ENCODE assay signal across 11 cellular contexts in genomic region chr9:7974335-7975005, GRCh38.
DNase-seq lines count a peak whose midpoint lies in the region; ATAC-seq and TF ChIP-seq lines count a peak whose summit lies in the region.
"Had no signal": no experiment of that assay in that cellular context is flagged by ENCODE, and none has a peak within 500 bp of the region (broad histone marks: within the 10 kb centered on the region; RNA-seq: fewer than 3 reads in every experiment).

No MANE protein-coding gene starts in this region.

- H3K27ac Mint-ChIP-seq in T-helper 2 cell treated with Interferon-gamma antibody and Interleukin-4, amounts not matched to agents 5 μg/mL and 100 μg/mL, for 36 hours, result peak overlapping the region; percentile 89

- H3K36me3 ChIP-seq in spleen (no peaks in the 10 kb centered on the region), PC-9 (ENCODE audit: low read depth) (no peaks in the 10 kb centered on the region)

- peak overlapping the region; percentile 62 for H3K4me3 Mint-ChIP-seq in T-helper 2 cell treated with Interferon-gamma antibody and Interleukin-4, amounts not matched to agents 5 μg/mL and 100 μg/mL, for 36 hours

- BruUV-seq in PC-9 (replicated peaks; lab: Mats Ljungman, UMichigan), result no TSS peak

- H2AFZ ChIP-seq in PC-9, result no peak overlapping the region

- intact Hi-C loops in spleen (cut with DNase I; ENCODE audit: low total_unique reads), result no loop called here
- intact Hi-C loops in cardiac septum (cut with DNase I), result no loop called here
- intact Hi-C loops in PC-9 (cut with micrococcal nuclease; ENCODE audit: unreplicated experiment), result no loop called here

- 18 to 30% (median 24%) methylated on average over 5 of the region's 5 CpGs for WGBS in spleen, 5 donors

- H3K27ac ChIP-seq in spleen (peak overlapping the region; percentile 20 to 88 (median 76)), PC-9 (no peak overlapping the region)
- H3K27ac ChIP-seq: C4-2B, SK-N-MC had no signal

- H4K20me1 ChIP-seq in PC-9 (ENCODE audit: insufficient read depth), result no peaks in the 10 kb centered on the region

- no peaks in the 10 kb centered on the region for H3K9me3 ChIP-seq in spleen
- no peaks in the 10 kb centered on the region for H3K9me3 ChIP-seq in PC-9 (ENCODE audit: insufficient read depth, low read depth)

- H3K4me3 ChIP-seq in spleen (no peak overlapping the region), PC-9 (no peak overlapping the region)
- H3K4me3 ChIP-seq: lung, SK-N-MC had no signal

- peak; percentile 35 for ATAC-seq in HG03103 (IDR thresholded peaks at IDR 0.05; ENCODE audit: low read depth, unreplicated experiment)

- TF ChIP-seq CTCF in spleen (IDR thresholded peaks at IDR 0.05 in 8 of 11, conservative IDR thresholded peaks at IDR 0.05 in 3 of 11), result no peak
- TF ChIP-seq CTCF in PC-9 (conservative IDR thresholded peaks at IDR 0.05), result no peak

- H3K4me1 Mint-ChIP-seq in T-helper 2 cell treated with Interferon-gamma antibody and Interleukin-4, amounts not matched to agents 5 μg/mL and 100 μg/mL, for 36 hours (ENCODE audit: low read depth), result peaks cover 53% of the 10 kb centered on the region

- DNase-seq in activated CD4-positive, alpha-beta T cell treated with anti-CD3 and anti-CD28 coated beads for 48 hours, result peak; percentile 25
- no peak for DNase-seq in activated CD4-positive, alpha-beta T cell treated with anti-CD3 and anti-CD28 coated beads, Interleukin-2, amount 50 U/mL, for 1 hour
- DNase-seq in T-helper 2 cell treated with Interferon-gamma antibody and Interleukin-4, amounts not matched to agents 5 μg/mL and 100 μg/mL, for 36 hours (ENCODE audit: low spot score), result peak; percentile 23
- peak; percentile 73 for DNase-seq in spleen
- DNase-seq in cardiac septum (ENCODE audit: low spot score), result no peak
- no peak for DNase-seq in H4 (ENCODE audit: low spot score)
- no peak for DNase-seq in PC-9

- H3K9me2 ChIP-seq in PC-9 (ENCODE audit: insufficient read depth), result no peaks in the 10 kb centered on the region

- no peaks in the 10 kb centered on the region for H3K9me3 Mint-ChIP-seq in T-helper 2 cell treated with Interferon-gamma antibody and Interleukin-4, amounts not matched to agents 5 μg/mL and 100 μg/mL, for 36 hours

- POLR2A ChIA-PET in PC-9 (lab: Charles Lee; ENCODE audit: unreplicated experiment), result no interaction called here

- H3K27me3 Mint-ChIP-seq in T-helper 2 cell treated with Interferon-gamma antibody and Interleukin-4, amounts not matched to agents 5 μg/mL and 100 μg/mL, for 36 hours (ENCODE audit: low read depth), result no peaks in the 10 kb centered on the region

- no peaks in the 10 kb centered on the region for H3K27me3 ChIP-seq in spleen (replicated peaks in 1 of 7)
- no peaks in the 10 kb centered on the region for H3K27me3 ChIP-seq in PC-9 (ENCODE audit: insufficient read depth, low read depth)

- CTCF ChIA-PET in PC-9 (lab: Charles Lee), result no interaction called here

- H3K4me1 ChIP-seq in spleen (peaks cover 14 to 52% (median 43%) of the 10 kb centered on the region in 6 donors), PC-9 (replicated peaks; ENCODE audit: insufficient read depth) (no peaks in the 10 kb centered on the region)

- no peak overlapping the region for H3K4me2 ChIP-seq in PC-9

- peaks cover 3% of the 10 kb centered on the region for H3K36me3 Mint-ChIP-seq in T-helper 2 cell treated with Interferon-gamma antibody and Interleukin-4, amounts not matched to agents 5 μg/mL and 100 μg/mL, for 36 hours (ENCODE audit: low read depth)

- no peaks in the 10 kb centered on the region for H3F3A ChIP-seq in PC-9 (ENCODE audit: insufficient read depth, low read depth)

- H3K79me2 ChIP-seq in PC-9 (ENCODE audit: low read depth), result no peaks in the 10 kb centered on the region

- TF ChIP-seq POLR2A in spleen (IDR thresholded peaks at IDR 0.05), result peak in 1 of 3 donors; percentile 48

Comparison
In these comparisons a context has a peak if more than half of its experiments do, and no peak if none do; other contexts are left out.
1. DNase-seq: peak in activated CD4-positive, alpha-beta T cell treated with anti-CD3 and anti-CD28 coated beads for 48 hours (single experiment), T-helper 2 cell treated with Interferon-gamma antibody and Interleukin-4, amounts not matched to agents 5 μg/mL and 100 μg/mL, for 36 hours (single experiment) and spleen (single experiment); none in activated CD4-positive, alpha-beta T cell treated with anti-CD3 and anti-CD28 coated beads, Interleukin-2, amount 50 U/mL, for 1 hour (single experiment), cardiac septum (single experiment), H4 (single experiment) and PC-9 (0 of 2).